In genomic region chr3:122680381-122681293, GRCh38 we compare ENCODE assay signal across 1 cellular context.
TF ChIP-seq lines count a peak whose summit lies in the region.

PARP14 (plus strand) TSS chr3:122680839; CDS start chr3:122680884, 45 bp downstream.

TF ChIP-seq in HepG2, 621 proteins besides CTCF, POLR2A, EP300 and RAD21 (continued from another document and continues in another):
- TF ChIP-seq SMYD3 (CRISPR knock-in tag; IDR thresholded peaks at IDR 0.05): no peak
- peak; percentile 41; the same call in 1 of the 2 replicates for TF ChIP-seq ZNF773 (CRISPR knock-in tag; IDR thresholded peaks at IDR 0.05; ENCODE audit: borderline replicate concordance)
- no peak for TF ChIP-seq MLLT10 (CRISPR knock-in tag; IDR thresholded peaks at IDR 0.05)
- TF ChIP-seq MATR3 (CRISPR knock-in tag; IDR thresholded peaks at IDR 0.05): no peak
- TF ChIP-seq ZNF580 (CRISPR knock-in tag; IDR thresholded peaks at IDR 0.05; ENCODE audit: borderline replicate concordance, low read depth): no peak
- no peak for TF ChIP-seq CAMTA2 (CRISPR knock-in tag; IDR thresholded peaks at IDR 0.05; ENCODE audit: borderline replicate concordance)
- TF ChIP-seq ZNF850 (CRISPR knock-in tag; conservative IDR thresholded peaks at IDR 0.05): no peak
- TF ChIP-seq SUZ12 (IDR thresholded peaks at IDR 0.05; ENCODE audit: low read depth, low read length): no peak
- TF ChIP-seq SRF (IDR thresholded peaks at IDR 0.05; ENCODE audit: low read depth, low read length): no peak
- TF ChIP-seq ZNF235 (CRISPR knock-in tag; IDR thresholded peaks at IDR 0.05; ENCODE audit: borderline replicate concordance): no peak
- no peak for TF ChIP-seq NFRKB (IDR thresholded peaks at IDR 0.05)
- TF ChIP-seq JUND (CRISPR knock-in tag; IDR thresholded peaks at IDR 0.05): no peak
- TF ChIP-seq NFIB (CRISPR knock-in tag; IDR thresholded peaks at IDR 0.05; ENCODE audit: borderline replicate concordance): no peak
- TF ChIP-seq E2F2 (CRISPR knock-in tag; IDR thresholded peaks at IDR 0.05; ENCODE audit: borderline replicate concordance): no peak
- peak; percentile 52 for TF ChIP-seq SAP130 (CRISPR knock-in tag; IDR thresholded peaks at IDR 0.05; ENCODE audit: low read depth)
- TF ChIP-seq ARID2 (CRISPR knock-in tag; IDR thresholded peaks at IDR 0.05; ENCODE audit: borderline replicate concordance): no peak
- 0 out of 2 replicates have a peak, but pooled peaks have one; percentile 42 for TF ChIP-seq RNF219 (CRISPR knock-in tag; IDR thresholded peaks at IDR 0.05)
- TF ChIP-seq PHF21A (CRISPR knock-in tag; IDR thresholded peaks at IDR 0.05): no peak
- TF ChIP-seq ZBTB20 (CRISPR knock-in tag; IDR thresholded peaks at IDR 0.05; ENCODE audit: borderline replicate concordance, low read depth): no peak
- no peak for TF ChIP-seq ZNF256 (CRISPR knock-in tag; conservative IDR thresholded peaks at IDR 0.05)
- TF ChIP-seq ZNF672 (CRISPR knock-in tag; IDR thresholded peaks at IDR 0.05): no peak
- no peak for TF ChIP-seq NONO (IDR thresholded peaks at IDR 0.05)
- peak; percentile 20; the same call in 1 of the 2 replicates for TF ChIP-seq NONO (CRISPR knock-in tag; conservative IDR thresholded peaks at IDR 0.05)
- no peak for TF ChIP-seq ZNF234 (CRISPR knock-in tag; conservative IDR thresholded peaks at IDR 0.05)
- peak; percentile 39; the same call in 1 of the 2 replicates for TF ChIP-seq MTA1 (CRISPR knock-in tag; IDR thresholded peaks at IDR 0.05; ENCODE audit: borderline replicate concordance)
- no peak for TF ChIP-seq ZNF781 (CRISPR knock-in tag; IDR thresholded peaks at IDR 0.05; ENCODE audit: borderline replicate concordance, not compliant biosample characterization)
- TF ChIP-seq SOX6 (IDR thresholded peaks at IDR 0.05): no peak
- no peak for TF ChIP-seq SOX6 (CRISPR knock-in tag; IDR thresholded peaks at IDR 0.05)
- TF ChIP-seq YEATS2 (CRISPR knock-in tag; IDR thresholded peaks at IDR 0.05; ENCODE audit: borderline replicate concordance): no peak
- TF ChIP-seq, protein P1, sequence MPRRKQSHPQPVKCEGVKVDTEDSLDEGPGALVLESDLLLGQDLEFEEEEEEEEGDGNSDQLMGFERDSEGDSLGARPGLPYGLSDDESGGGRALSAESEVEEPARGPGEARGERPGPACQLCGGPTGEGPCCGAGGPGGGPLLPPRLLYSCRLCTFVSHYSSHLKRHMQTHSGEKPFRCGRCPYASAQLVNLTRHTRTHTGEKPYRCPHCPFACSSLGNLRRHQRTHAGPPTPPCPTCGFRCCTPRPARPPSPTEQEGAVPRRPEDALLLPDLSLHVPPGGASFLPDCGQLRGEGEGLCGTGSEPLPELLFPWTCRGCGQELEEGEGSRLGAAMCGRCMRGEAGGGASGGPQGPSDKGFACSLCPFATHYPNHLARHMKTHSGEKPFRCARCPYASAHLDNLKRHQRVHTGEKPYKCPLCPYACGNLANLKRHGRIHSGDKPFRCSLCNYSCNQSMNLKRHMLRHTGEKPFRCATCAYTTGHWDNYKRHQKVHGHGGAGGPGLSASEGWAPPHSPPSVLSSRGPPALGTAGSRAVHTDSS (CRISPR knock-in tag; conservative IDR thresholded peaks at IDR 0.05): no peak
- TF ChIP-seq, protein P2, sequence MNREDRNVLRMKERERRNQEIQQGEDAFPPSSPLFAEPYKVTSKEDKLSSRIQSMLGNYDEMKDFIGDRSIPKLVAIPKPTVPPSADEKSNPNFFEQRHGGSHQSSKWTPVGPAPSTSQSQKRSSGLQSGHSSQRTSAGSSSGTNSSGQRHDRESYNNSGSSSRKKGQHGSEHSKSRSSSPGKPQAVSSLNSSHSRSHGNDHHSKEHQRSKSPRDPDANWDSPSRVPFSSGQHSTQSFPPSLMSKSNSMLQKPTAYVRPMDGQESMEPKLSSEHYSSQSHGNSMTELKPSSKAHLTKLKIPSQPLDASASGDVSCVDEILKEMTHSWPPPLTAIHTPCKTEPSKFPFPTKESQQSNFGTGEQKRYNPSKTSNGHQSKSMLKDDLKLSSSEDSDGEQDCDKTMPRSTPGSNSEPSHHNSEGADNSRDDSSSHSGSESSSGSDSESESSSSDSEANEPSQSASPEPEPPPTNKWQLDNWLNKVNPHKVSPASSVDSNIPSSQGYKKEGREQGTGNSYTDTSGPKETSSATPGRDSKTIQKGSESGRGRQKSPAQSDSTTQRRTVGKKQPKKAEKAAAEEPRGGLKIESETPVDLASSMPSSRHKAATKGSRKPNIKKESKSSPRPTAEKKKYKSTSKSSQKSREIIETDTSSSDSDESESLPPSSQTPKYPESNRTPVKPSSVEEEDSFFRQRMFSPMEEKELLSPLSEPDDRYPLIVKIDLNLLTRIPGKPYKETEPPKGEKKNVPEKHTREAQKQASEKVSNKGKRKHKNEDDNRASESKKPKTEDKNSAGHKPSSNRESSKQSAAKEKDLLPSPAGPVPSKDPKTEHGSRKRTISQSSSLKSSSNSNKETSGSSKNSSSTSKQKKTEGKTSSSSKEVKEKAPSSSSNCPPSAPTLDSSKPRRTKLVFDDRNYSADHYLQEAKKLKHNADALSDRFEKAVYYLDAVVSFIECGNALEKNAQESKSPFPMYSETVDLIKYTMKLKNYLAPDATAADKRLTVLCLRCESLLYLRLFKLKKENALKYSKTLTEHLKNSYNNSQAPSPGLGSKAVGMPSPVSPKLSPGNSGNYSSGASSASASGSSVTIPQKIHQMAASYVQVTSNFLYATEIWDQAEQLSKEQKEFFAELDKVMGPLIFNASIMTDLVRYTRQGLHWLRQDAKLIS (CRISPR knock-in tag; IDR thresholded peaks at IDR 0.05): no peak
- no peak for TF ChIP-seq TBL1XR1 (IDR thresholded peaks at IDR 0.05; ENCODE audit: borderline replicate concordance, low read length, partially characterized antibody)
- peak; percentile 22; the same call in 1 of the 2 replicates for TF ChIP-seq POLR2AphosphoS5 (IDR thresholded peaks at IDR 0.05; ENCODE audit: low read depth, low read length)
- no peak for TF ChIP-seq TARDBP (CRISPR knock-in tag; IDR thresholded peaks at IDR 0.05)
- TF ChIP-seq DNMT1 (CRISPR knock-in tag; IDR thresholded peaks at IDR 0.05): no peak
- TF ChIP-seq ZNF431 (CRISPR knock-in tag; IDR thresholded peaks at IDR 0.05; ENCODE audit: borderline replicate concordance, low read depth): no peak
- TF ChIP-seq, protein P3, sequence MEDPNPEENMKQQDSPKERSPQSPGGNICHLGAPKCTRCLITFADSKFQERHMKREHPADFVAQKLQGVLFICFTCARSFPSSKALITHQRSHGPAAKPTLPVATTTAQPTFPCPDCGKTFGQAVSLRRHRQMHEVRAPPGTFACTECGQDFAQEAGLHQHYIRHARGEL (CRISPR knock-in tag; IDR thresholded peaks at IDR 0.05): no peak
- TF ChIP-seq TP53 (CRISPR knock-in tag; conservative IDR thresholded peaks at IDR 0.05): no peak
- TF ChIP-seq ZFP41 (CRISPR knock-in tag; IDR thresholded peaks at IDR 0.05; ENCODE audit: borderline replicate concordance): no peak
- no peak for TF ChIP-seq ZNF619 (CRISPR knock-in tag; IDR thresholded peaks at IDR 0.05)
- TF ChIP-seq KAT7 (CRISPR knock-in tag; IDR thresholded peaks at IDR 0.05; ENCODE audit: borderline replicate concordance): peak; percentile 38
- no peak for TF ChIP-seq NFE2L2 (IDR thresholded peaks at IDR 0.05; ENCODE audit: low read length)
- no peak for TF ChIP-seq CREM (IDR thresholded peaks at IDR 0.05)
- no peak for TF ChIP-seq CREM (CRISPR knock-in tag; IDR thresholded peaks at IDR 0.05)
- TF ChIP-seq ZFP82 (CRISPR knock-in tag; IDR thresholded peaks at IDR 0.05; ENCODE audit: borderline replicate concordance): 0 out of 2 replicates have a peak, but pooled peaks have one; percentile 17
- TF ChIP-seq HNF4A (CRISPR knock-in tag; IDR thresholded peaks at IDR 0.05): peak; percentile 16; the same call in 1 of the 2 replicates
- no peak; the same call in 1 of the 2 replicates for TF ChIP-seq MAF1 (CRISPR knock-in tag; IDR thresholded peaks at IDR 0.05; ENCODE audit: borderline replicate concordance)
- TF ChIP-seq ZFP36L1 (CRISPR knock-in tag; IDR thresholded peaks at IDR 0.05): no peak
- no peak for TF ChIP-seq ERF (CRISPR knock-in tag; IDR thresholded peaks at IDR 0.05)
- TF ChIP-seq ZNF777 (CRISPR knock-in tag; IDR thresholded peaks at IDR 0.05): no peak
- TF ChIP-seq, protein P4, sequence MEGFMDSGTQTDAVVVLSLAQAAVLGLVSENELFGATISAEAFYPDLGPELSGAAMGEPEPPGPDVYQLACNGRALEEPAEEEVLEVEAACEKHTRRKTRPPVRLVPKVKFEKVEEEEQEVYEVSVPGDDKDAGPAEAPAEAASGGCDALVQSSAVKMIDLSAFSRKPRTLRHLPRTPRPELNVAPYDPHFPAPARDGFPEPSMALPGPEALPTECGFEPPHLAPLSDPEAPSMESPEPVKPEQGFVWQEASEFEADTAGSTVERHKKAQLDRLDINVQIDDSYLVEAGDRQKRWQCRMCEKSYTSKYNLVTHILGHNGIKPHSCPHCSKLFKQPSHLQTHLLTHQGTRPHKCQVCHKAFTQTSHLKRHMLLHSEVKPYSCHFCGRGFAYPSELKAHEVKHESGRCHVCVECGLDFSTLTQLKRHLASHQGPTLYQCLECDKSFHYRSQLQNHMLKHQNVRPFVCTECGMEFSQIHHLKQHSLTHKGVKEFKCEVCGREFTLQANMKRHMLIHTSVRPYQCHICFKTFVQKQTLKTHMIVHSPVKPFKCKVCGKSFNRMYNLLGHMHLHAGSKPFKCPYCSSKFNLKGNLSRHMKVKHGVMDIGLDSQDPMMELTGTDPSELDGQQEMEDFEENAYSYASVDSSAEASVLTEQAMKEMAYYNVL (CRISPR knock-in tag; IDR thresholded peaks at IDR 0.05; ENCODE audit: borderline replicate concordance): no peak
- peak; percentile 90 for TF ChIP-seq ASH2L (IDR thresholded peaks at IDR 0.05; ENCODE audit: insufficient read length, low read depth, low read length)
- no peak for TF ChIP-seq KDM6A (CRISPR knock-in tag; IDR thresholded peaks at IDR 0.05; ENCODE audit: low read depth)
- no peak for TF ChIP-seq TBX3 (IDR thresholded peaks at IDR 0.05; ENCODE audit: borderline replicate concordance)
- TF ChIP-seq, protein P5, sequence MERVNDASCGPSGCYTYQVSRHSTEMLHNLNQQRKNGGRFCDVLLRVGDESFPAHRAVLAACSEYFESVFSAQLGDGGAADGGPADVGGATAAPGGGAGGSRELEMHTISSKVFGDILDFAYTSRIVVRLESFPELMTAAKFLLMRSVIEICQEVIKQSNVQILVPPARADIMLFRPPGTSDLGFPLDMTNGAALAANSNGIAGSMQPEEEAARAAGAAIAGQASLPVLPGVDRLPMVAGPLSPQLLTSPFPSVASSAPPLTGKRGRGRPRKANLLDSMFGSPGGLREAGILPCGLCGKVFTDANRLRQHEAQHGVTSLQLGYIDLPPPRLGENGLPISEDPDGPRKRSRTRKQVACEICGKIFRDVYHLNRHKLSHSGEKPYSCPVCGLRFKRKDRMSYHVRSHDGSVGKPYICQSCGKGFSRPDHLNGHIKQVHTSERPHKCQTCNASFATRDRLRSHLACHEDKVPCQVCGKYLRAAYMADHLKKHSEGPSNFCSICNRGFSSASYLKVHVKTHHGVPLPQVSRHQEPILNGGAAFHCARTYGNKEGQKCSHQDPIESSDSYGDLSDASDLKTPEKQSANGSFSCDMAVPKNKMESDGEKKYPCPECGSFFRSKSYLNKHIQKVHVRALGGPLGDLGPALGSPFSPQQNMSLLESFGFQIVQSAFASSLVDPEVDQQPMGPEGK (CRISPR knock-in tag; IDR thresholded peaks at IDR 0.05): 0 out of 2 replicates have a peak, but pooled peaks have one; percentile 46
- TF ChIP-seq ATRX (CRISPR knock-in tag; IDR thresholded peaks at IDR 0.05; ENCODE audit: borderline replicate concordance): no peak
- no peak for TF ChIP-seq MYNN (CRISPR knock-in tag; IDR thresholded peaks at IDR 0.05; ENCODE audit: low read depth)
- TF ChIP-seq ETV5 (CRISPR knock-in tag; IDR thresholded peaks at IDR 0.05; ENCODE audit: borderline replicate concordance): no peak
- TF ChIP-seq ZNF343 (CRISPR knock-in tag; IDR thresholded peaks at IDR 0.05): no peak
- no peak for TF ChIP-seq FOXK1 (CRISPR knock-in tag; IDR thresholded peaks at IDR 0.05; ENCODE audit: borderline replicate concordance, low read depth)
- no peak for TF ChIP-seq CBFB (CRISPR knock-in tag; IDR thresholded peaks at IDR 0.05)
